ENCODE assay signal across 12 cellular contexts in genomic region chr7:46933596-46933995, GRCh38.
A peak's percentile ranks its signal among the peaks of the same experiment; 100 is the strongest.
DNase-seq lines count a peak whose midpoint lies in the region; ATAC-seq and TF ChIP-seq lines count a peak whose summit lies in the region.
"Had no signal": no experiment of that assay in that cellular context is flagged by ENCODE, and none has a peak within 500 bp of the region (broad histone marks: within the 10 kb centered on the region; RNA-seq: fewer than 3 reads in every experiment).

No MANE protein-coding gene starts in this region.

- H3K9me3 ChIP-seq in A673 (ENCODE audit: low read depth, low read length, poor library complexity, severe bottlenecking), result no peaks in the 10 kb centered on the region
- H3K9me3 ChIP-seq: BE2C had no signal

- ATAC-seq in HG02610 (IDR thresholded peaks at IDR 0.05; ENCODE audit: unreplicated experiment), result no peak
- no peak for ATAC-seq in GM18505 (IDR thresholded peaks at IDR 0.05; ENCODE audit: unreplicated experiment)

- peaks cover 24% of the 10 kb centered on the region for H3K4me1 ChIP-seq in A673 (ENCODE audit: insufficient read depth, low read length, poor library complexity, severe bottlenecking)

- intact Hi-C loops in A673 (cut with micrococcal nuclease; ENCODE audit: unreplicated experiment), result loop anchor here (2.0 kb wide), 1 partner anchor 157 kb away; no protein-coding TSS in a partner anchor

- no peak for TF ChIP-seq POLR2A in GM18505 (IDR thresholded peaks at IDR 0.05; ENCODE audit: borderline replicate concordance, extremely low read depth, insufficient read depth, insufficient read length)

- H3K4me3 ChIP-seq in A673 (ENCODE audit: low read depth, low read length, poor library complexity, severe bottlenecking) (no peak overlapping the region), astrocyte of the spinal cord (ENCODE audit: low read depth, low read length) (no peak overlapping the region)

- POLR2A ChIA-PET in A673 (lab: Charles Lee; ENCODE audit: low non-redundant PET), result no interaction called here

- no peaks in the 10 kb centered on the region for H3K36me3 ChIP-seq in A673 (ENCODE audit: insufficient read depth, low read length, poor library complexity, severe bottlenecking)
- H3K36me3 ChIP-seq: BE2C had no signal

- in situ Hi-C loops in astrocyte of the spinal cord (cut with HindIII; ENCODE audit: low sequenced_read_pairs), result no loop called here

- peak; percentile 66 for DNase-seq in A673 (ENCODE audit: low spot score)
- DNase-seq in HT-29 (ENCODE audit: low spot score), result peak; percentile 69
- peak; percentile 10 for DNase-seq in astrocyte of the spinal cord (ENCODE audit: low read depth, low spot score)
- DNase-seq in iris pigment epithelial cell (ENCODE audit: low read depth), result peak; percentile 74
- no peak for DNase-seq in NK-92 treated with Interleukin-12 subunit alpha and Interleukin-12 subunit beta, amount 100 ng/mL, for 24 hours (lab: John Stamatoyannopoulos, UW)
- DNase-seq in NCI-H774 (lab: John Stamatoyannopoulos, UW), result no peak
- DNase-seq: activated naive CD4-positive, alpha-beta T cell treated with anti-CD3 and anti-CD28 coated beads, Interleukin-2, amount 50 U/mL, for 16 hours; BE2C; stimulated activated CD8-positive, alpha-beta memory T cell treated with anti-CD3 and anti-CD28 coated beads, Interleukin-4, amount 100 ng/mL, for 48 hours; T-helper 9 cell had no signal

- CTCF ChIA-PET in A673 (lab: Charles Lee), result no interaction called here

- no TSS peak for BruUV-seq in A673 (replicated peaks; lab: Mats Ljungman, UMichigan)

- H3K27me3 ChIP-seq in A673 (replicated peaks; ENCODE audit: insufficient read depth, low read depth, low read length, poor library complexity), result no peaks in the 10 kb centered on the region
- H3K27me3 ChIP-seq: BE2C had no signal

- TF ChIP-seq CTCF in A673 (conservative IDR thresholded peaks at IDR 0.05; ENCODE audit: low read depth, low read length) (no peak), astrocyte of the spinal cord (IDR thresholded peaks at IDR 0.05; ENCODE audit: low read depth, low read length) (no peak)

- peak overlapping the region; percentile 92 for H3K27ac ChIP-seq in A673 (ENCODE audit: low read depth, low read length, poor library complexity, severe bottlenecking)

Comparison
In these comparisons a context has a peak if more than half of its experiments do, and no peak if none do; other contexts are left out.
1. DNase-seq: peak in A673 (single experiment), HT-29 (single experiment), astrocyte of the spinal cord (single experiment) and iris pigment epithelial cell (single experiment); none in NK-92 treated with Interleukin-12 subunit alpha and Interleukin-12 subunit beta, amount 100 ng/mL, for 24 hours (single experiment) and NCI-H774 (single experiment).